1 cellular context compared by ENCODE assay signal in genomic region chr17:37098910-37099664, GRCh38.
TF ChIP-seq lines count a peak whose summit lies in the region.

No MANE protein-coding gene starts in this region.

TF ChIP-seq in IMR-90, 13 proteins besides CTCF, POLR2A, EP300 and RAD21:
- TF ChIP-seq MXI1 (IDR thresholded peaks at IDR 0.05; ENCODE audit: borderline replicate concordance, low read depth, low read length) (no peak), MAZ (IDR thresholded peaks at IDR 0.05; ENCODE audit: borderline replicate concordance, low read depth, low read length) (no peak), NFE2L2 (IDR thresholded peaks at IDR 0.05; ENCODE audit: low read depth, low read length) (no peak), CEBPB (IDR thresholded peaks at IDR 0.05; ENCODE audit: low read depth, low read length) (no peak), MAFK (IDR thresholded peaks at IDR 0.05; ENCODE audit: low read depth, low read length) (no peak), RFX5 (IDR thresholded peaks at IDR 0.05; ENCODE audit: low read depth, low read length) (no peak), BHLHE40 (IDR thresholded peaks at IDR 0.05; ENCODE audit: low read depth, low read length) (no peak), ELK1 (IDR thresholded peaks at IDR 0.05; ENCODE audit: borderline replicate concordance, low read depth, low read length) (no peak), CHD1 (IDR thresholded peaks at IDR 0.05; ENCODE audit: low read depth, low read length) (no peak), USF2 (IDR thresholded peaks at IDR 0.05; ENCODE audit: low read depth, low read length) (no peak), FOS (IDR thresholded peaks at IDR 0.05; ENCODE audit: low read depth, low read length) (no peak), RCOR1 (IDR thresholded peaks at IDR 0.05; ENCODE audit: insufficient replicate concordance, low read length) (no peak), SMC3 (IDR thresholded peaks at IDR 0.05; ENCODE audit: low read depth, low read length) (no peak)
